ENCODE assay signal across 1 cellular context in the genomic region with DNA sequence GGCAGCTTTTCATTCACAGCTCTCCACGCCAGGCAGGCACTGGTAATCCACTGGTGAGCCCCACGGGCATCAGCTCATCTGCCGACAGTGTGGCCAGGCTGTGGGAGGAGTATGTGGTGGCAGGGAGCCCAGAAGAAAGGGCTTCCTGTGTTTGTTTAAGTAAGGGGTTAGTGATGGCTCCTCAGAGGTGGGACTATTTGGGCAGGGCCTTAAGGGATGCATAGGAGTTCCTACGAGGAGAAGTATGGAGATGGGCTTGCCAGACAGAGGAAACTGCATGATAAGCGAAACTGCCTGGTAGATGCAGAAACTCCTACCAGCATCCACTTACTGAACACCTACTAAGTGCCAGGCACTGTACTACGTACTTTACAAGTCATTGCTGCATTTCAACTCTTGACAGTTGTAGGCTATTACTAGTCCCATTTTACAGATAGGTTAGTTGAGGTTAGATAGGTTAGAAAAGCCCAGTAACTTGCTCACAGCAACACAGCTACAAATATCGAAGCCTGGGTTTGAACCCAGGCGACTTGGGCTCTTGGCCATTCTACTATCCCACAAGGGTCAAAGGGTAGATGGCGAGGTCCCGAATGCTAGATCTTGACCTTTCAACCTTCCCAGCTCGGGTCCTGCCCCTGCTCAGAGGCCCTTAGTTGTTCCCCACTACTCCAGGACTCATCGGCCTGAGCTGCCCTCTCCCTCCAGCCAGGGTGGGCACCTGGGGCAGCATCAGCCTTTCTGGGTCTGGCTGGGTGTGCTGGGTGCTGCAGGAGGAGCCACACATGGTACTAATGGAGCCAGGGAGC.
TF ChIP-seq lines count a peak whose summit lies in the region.

No MANE protein-coding gene starts in this region.

TF ChIP-seq in K562, 482 proteins besides CTCF, POLR2A, EP300 and RAD21 (continued from another document):
- TF ChIP-seq RBM15 (IDR thresholded peaks at IDR 0.05; ENCODE audit: insufficient read depth, low read length) (no peak), ADNP (tag; IDR thresholded peaks at IDR 0.05) (peak; percentile 60; the same call in 1 of the 2 replicates)
